1 cellular context compared by ENCODE assay signal in the genomic region with DNA sequence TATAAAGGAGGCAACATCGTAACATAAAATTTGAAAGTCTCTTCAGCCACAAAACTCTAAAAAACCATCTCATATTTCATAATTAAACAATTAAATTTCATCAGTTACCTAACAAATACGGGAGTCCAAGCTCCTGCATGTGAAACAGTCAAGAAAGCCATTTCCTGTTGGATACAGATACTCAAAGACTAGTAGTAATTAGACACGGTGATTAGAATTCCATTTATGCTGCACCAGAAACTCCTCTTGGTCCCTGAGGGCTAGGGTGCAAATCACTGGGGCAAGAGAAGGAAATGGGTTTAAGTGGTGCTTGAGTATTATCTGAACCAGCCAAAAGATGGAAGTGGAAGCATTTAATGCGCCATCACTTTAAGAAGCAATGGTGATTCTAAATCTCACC.
TF ChIP-seq lines count a peak whose summit lies in the region.

No MANE protein-coding gene starts in this region.

TF ChIP-seq in HepG2, 621 proteins besides CTCF, POLR2A, EP300 and RAD21 (continued from another document):
- TF ChIP-seq ZNF430 (CRISPR knock-in tag; IDR thresholded peaks at IDR 0.05) (no peak), NFYC (CRISPR knock-in tag; IDR thresholded peaks at IDR 0.05) (no peak), CHCHD3 (CRISPR knock-in tag; IDR thresholded peaks at IDR 0.05) (no peak), MTA1 (CRISPR knock-in tag; IDR thresholded peaks at IDR 0.05; ENCODE audit: borderline replicate concordance) (no peak), SRSF9 (IDR thresholded peaks at IDR 0.05; ENCODE audit: borderline replicate concordance, insufficient read depth, low read depth, low read length, poor library complexity, severe bottlenecking) (no peak), ZFP82 (CRISPR knock-in tag; IDR thresholded peaks at IDR 0.05; ENCODE audit: borderline replicate concordance) (no peak), ZBTB4 (CRISPR knock-in tag; IDR thresholded peaks at IDR 0.05; ENCODE audit: borderline replicate concordance) (no peak)
- TF ChIP-seq, protein P1, sequence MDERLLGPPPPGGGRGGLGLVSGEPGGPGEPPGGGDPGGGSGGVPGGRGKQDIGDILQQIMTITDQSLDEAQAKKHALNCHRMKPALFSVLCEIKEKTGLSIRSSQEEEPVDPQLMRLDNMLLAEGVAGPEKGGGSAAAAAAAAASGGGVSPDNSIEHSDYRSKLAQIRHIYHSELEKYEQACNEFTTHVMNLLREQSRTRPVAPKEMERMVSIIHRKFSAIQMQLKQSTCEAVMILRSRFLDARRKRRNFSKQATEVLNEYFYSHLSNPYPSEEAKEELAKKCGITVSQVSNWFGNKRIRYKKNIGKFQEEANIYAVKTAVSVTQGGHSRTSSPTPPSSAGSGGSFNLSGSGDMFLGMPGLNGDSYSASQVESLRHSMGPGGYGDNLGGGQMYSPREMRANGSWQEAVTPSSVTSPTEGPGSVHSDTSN (CRISPR knock-in tag; IDR thresholded peaks at IDR 0.05) = no peak
- TF ChIP-seq, protein P2, sequence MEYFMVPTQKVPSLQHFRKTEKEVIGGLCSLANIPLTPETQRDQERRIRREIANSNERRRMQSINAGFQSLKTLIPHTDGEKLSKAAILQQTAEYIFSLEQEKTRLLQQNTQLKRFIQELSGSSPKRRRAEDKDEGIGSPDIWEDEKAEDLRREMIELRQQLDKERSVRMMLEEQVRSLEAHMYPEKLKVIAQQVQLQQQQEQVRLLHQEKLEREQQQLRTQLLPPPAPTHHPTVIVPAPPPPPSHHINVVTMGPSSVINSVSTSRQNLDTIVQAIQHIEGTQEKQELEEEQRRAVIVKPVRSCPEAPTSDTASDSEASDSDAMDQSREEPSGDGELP (IDR thresholded peaks at IDR 0.05; ENCODE audit: borderline replicate concordance, low read depth) = no peak
TF ChIP-seq in HepG2: peak in this region for 0.
